ENCODE assay signal across 7 cellular contexts in the genomic region with DNA sequence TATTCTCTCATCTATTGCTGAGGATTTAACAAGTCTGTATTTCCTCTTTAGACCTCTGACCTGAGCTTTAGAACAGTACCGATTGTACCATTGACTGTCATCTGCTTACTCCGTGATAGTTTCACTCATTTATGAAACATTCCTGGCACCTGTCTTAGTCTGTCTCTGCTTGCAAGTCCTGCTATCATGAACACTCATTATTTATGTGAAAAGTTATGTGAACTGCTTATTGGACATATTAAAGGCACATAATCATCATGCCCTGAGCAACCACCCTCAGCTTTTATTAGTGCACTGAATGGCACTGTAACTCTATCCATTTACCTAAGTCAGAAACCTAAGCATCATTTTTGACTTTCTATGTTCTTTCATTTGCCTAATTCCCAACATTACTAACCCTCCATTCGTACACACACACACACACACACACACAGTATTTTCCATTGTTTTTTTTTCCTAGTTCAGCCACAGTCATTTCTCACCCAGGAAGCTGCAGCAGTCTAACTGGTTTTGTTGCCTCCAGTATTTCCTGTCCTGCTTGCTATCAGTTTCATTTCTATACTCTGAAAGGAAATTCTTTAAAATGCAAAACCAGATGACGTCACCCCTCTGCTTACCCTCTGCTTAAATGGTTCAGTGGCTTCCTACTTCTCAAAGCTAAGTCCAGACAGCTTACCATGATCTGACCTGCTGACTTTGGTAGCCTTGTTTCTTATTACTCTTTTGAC.
DNase-seq lines count a peak whose midpoint lies in the region; ATAC-seq lines count a peak whose summit lies in the region.

No MANE protein-coding gene starts in this region.

- H3K36me3 Mint-ChIP-seq in activated CD4-positive, alpha-beta memory T cell treated with anti-CD3 and anti-CD28 coated beads for 36 hours, result peaks cover 18% of the 10 kb centered on the region

- H3K4me1 Mint-ChIP-seq in activated CD4-positive, alpha-beta memory T cell treated with anti-CD3 and anti-CD28 coated beads for 36 hours (ENCODE audit: low read depth), result peaks cover 57% of the 10 kb centered on the region

- DNase-seq in NCI-H2029 (lab: John Stamatoyannopoulos, UW) (peak; percentile 83), fibroblast of peridontal ligament (ENCODE audit: extremely low read depth) (peak; percentile 92), pulmonary artery endothelial cell (ENCODE audit: low read depth, low spot score) (peak; percentile 19), HUDEP-2 (lab: John Stamatoyannopoulos, UW; ENCODE audit: unreplicated experiment in 76 of 76) (no peak)
- peak; percentile 62 for DNase-seq in activated CD4-positive, alpha-beta memory T cell treated with anti-CD3 and anti-CD28 coated beads for 36 hours

- no peaks in the 10 kb centered on the region for H3K9me3 Mint-ChIP-seq in activated CD4-positive, alpha-beta memory T cell treated with anti-CD3 and anti-CD28 coated beads for 36 hours

- CTCF ChIA-PET in activated CD4-positive, alpha-beta memory T cell treated with anti-CD3 and anti-CD28 coated beads for 36 hours (lab: Charles Lee), result interaction anchor here (0.7 to 4.9 kb wide), 8 partner anchors 15 to 408 kb away, joined by 3 to 33 read pairs (median 4); a partner anchor contains a TSS

- intact Hi-C loops in activated CD4-positive, alpha-beta memory T cell treated with anti-CD3 and anti-CD28 coated beads for 36 hours (cut with micrococcal nuclease), result loop anchor here (1.0 to 5.0 kb wide), 7 partner anchors 15 to 237 kb away; a partner anchor contains a TSS

- peak overlapping the region; percentile 42 for H3K4me3 Mint-ChIP-seq in activated CD4-positive, alpha-beta memory T cell treated with anti-CD3 and anti-CD28 coated beads for 36 hours

- H3K27me3 Mint-ChIP-seq in activated CD4-positive, alpha-beta memory T cell treated with anti-CD3 and anti-CD28 coated beads for 36 hours, result no peaks in the 10 kb centered on the region

- peak overlapping the region; percentile 79 for H3K27ac Mint-ChIP-seq in activated CD4-positive, alpha-beta memory T cell treated with anti-CD3 and anti-CD28 coated beads for 36 hours

- peak; percentile 97 for ATAC-seq in GM18519 (IDR thresholded peaks at IDR 0.05; ENCODE audit: low FRiP score, unreplicated experiment)
- ATAC-seq in HG02763 (IDR thresholded peaks at IDR 0.05; ENCODE audit: unreplicated experiment), result peak; percentile 96

- POLR2A ChIA-PET in activated CD4-positive, alpha-beta memory T cell treated with anti-CD3 and anti-CD28 coated beads for 36 hours (lab: Charles Lee), result interaction anchor here (0.6 to 1.4 kb wide), 7 partner anchors 17 to 95 kb away, joined by 3 to 4 read pairs (median 3); a partner anchor contains a TSS

Comparison
In these comparisons a context has a peak if more than half of its experiments do, and no peak if none do; other contexts are left out.
1. DNase-seq: peak in NCI-H2029 (single experiment), activated CD4-positive, alpha-beta memory T cell treated with anti-CD3 and anti-CD28 coated beads for 36 hours (single experiment), fibroblast of peridontal ligament (single experiment) and pulmonary artery endothelial cell (single experiment); none in HUDEP-2 (0 of 76).